ENCODE assay signal across 1 cellular context in the genomic region with DNA sequence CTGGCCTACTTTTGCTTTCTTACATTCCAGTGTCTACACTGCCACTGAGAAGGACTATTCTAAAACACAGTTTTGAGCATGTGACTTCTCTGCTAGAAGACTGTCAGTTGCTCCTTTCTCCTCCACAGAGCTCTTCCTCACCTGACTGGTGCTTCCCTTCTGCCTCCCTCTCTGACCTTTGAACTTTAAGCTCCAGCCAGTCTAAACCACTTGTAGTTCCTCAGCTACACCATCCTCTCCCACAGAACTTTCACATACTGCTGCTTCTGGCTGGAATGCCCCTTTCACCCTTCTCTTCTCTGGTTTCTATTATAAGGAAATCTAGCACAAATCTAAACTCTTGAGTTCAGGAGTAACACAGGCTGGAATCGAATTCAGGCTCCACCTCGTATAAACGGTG.
TF ChIP-seq lines count a peak whose summit lies in the region.

No MANE protein-coding gene starts in this region.

TF ChIP-seq in HepG2, 621 proteins besides CTCF, POLR2A, EP300 and RAD21 (continued from another document):
- TF ChIP-seq ADNP (CRISPR knock-in tag; IDR thresholded peaks at IDR 0.05) (no peak), HNF4A (CRISPR knock-in tag; IDR thresholded peaks at IDR 0.05) (peak; percentile 72), NR2F6 (IDR thresholded peaks at IDR 0.05) (0 out of 2 replicates have a peak, but pooled peaks have one; percentile 23), NR2F6 (CRISPR knock-in tag; IDR thresholded peaks at IDR 0.05) (0 out of 2 replicates have a peak, but pooled peaks have one; percentile 34)
- TF ChIP-seq, protein P1, sequence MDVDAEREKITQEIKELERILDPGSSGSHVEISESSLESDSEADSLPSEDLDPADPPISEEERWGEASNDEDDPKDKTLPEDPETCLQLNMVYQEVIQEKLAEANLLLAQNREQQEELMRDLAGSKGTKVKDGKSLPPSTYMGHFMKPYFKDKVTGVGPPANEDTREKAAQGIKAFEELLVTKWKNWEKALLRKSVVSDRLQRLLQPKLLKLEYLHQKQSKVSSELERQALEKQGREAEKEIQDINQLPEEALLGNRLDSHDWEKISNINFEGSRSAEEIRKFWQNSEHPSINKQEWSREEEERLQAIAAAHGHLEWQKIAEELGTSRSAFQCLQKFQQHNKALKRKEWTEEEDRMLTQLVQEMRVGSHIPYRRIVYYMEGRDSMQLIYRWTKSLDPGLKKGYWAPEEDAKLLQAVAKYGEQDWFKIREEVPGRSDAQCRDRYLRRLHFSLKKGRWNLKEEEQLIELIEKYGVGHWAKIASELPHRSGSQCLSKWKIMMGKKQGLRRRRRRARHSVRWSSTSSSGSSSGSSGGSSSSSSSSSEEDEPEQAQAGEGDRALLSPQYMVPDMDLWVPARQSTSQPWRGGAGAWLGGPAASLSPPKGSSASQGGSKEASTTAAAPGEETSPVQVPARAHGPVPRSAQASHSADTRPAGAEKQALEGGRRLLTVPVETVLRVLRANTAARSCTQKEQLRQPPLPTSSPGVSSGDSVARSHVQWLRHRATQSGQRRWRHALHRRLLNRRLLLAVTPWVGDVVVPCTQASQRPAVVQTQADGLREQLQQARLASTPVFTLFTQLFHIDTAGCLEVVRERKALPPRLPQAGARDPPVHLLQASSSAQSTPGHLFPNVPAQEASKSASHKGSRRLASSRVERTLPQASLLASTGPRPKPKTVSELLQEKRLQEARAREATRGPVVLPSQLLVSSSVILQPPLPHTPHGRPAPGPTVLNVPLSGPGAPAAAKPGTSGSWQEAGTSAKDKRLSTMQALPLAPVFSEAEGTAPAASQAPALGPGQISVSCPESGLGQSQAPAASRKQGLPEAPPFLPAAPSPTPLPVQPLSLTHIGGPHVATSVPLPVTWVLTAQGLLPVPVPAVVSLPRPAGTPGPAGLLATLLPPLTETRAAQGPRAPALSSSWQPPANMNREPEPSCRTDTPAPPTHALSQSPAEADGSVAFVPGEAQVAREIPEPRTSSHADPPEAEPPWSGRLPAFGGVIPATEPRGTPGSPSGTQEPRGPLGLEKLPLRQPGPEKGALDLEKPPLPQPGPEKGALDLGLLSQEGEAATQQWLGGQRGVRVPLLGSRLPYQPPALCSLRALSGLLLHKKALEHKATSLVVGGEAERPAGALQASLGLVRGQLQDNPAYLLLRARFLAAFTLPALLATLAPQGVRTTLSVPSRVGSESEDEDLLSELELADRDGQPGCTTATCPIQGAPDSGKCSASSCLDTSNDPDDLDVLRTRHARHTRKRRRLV (CRISPR knock-in tag; IDR thresholded peaks at IDR 0.05), result no peak
